9 cellular contexts compared by ENCODE assay signal in genomic region chr1:68230901-68231626, GRCh38. TPM values are rescaled to one million over a fixed set of nuclear protein-coding genes. Genes with fewer than 3 reads are reported as not detected.
DNase-seq lines count a peak whose midpoint lies in the region; ATAC-seq and TF ChIP-seq lines count a peak whose summit lies in the region.
"Had no signal": no experiment of that assay in that cellular context is flagged by ENCODE, and none has a peak within 500 bp of the region (broad histone marks: within the 10 kb centered on the region; RNA-seq: fewer than 3 reads in every experiment).

No MANE protein-coding gene starts in this region.

- H3K9me3 Mint-ChIP-seq in HFFc6 = no peaks in the 10 kb centered on the region
- H3K9me3 Mint-ChIP-seq in dendritic cell treated with granulocyte-macrophage colony-stimulating factor and Interleukin-4, amounts not matched to agents 40 ng/mL and 50 ng/mL, for 4 days = no peaks in the 10 kb centered on the region
- H3K9me3 Mint-ChIP-seq in natural killer cell treated with Interleukin-12 subunit alpha and Interleukin-12 subunit beta and Interleukin-15 and Interleukin-18, amount 100 ng/mL, for 72 hours = no peaks in the 10 kb centered on the region

- H3K27me3 ChIP-seq in vagina = no peaks in the 10 kb centered on the region

- H3K4me1 Mint-ChIP-seq in HFFc6 (ENCODE audit: low read depth) = peaks cover 35% of the 10 kb centered on the region
- peaks cover 39% of the 10 kb centered on the region for H3K4me1 Mint-ChIP-seq in dendritic cell treated with granulocyte-macrophage colony-stimulating factor and Interleukin-4, amounts not matched to agents 40 ng/mL and 50 ng/mL, for 4 days (ENCODE audit: low read depth)
- peaks cover 0 to 9% of the 10 kb centered on the region in 2 donors for H3K4me1 Mint-ChIP-seq in natural killer cell treated with Interleukin-12 subunit alpha and Interleukin-12 subunit beta and Interleukin-15 and Interleukin-18, amount 100 ng/mL, for 72 hours (ENCODE audit: low read depth in 2 of 2)

- H3K4me3 ChIP-seq in mesodermal cell (ENCODE audit: extremely low read depth, insufficient read depth, low read length, poor library complexity, severe bottlenecking) (peak overlapping the region; percentile 82), vagina (peak overlapping the region; percentile 73 to 87)
- H3K4me3 ChIP-seq: GM12878 had no signal

- WGBS in mesodermal cell (ENCODE audit: insufficient coverage in 2 of 2), 2 experiments = 1% methylated on average over 19 to 25 of the region's 62 CpGs

- H3K9me3 ChIP-seq in mesodermal cell (ENCODE audit: control insufficient read depth, low read length) (no peaks in the 10 kb centered on the region), vagina (no peaks in the 10 kb centered on the region)

- H3K27me3 Mint-ChIP-seq in HFFc6 (ENCODE audit: insufficient read depth) = peaks cover 4% of the 10 kb centered on the region; the same call in 1 of the 2 replicates
- peaks cover 40% of the 10 kb centered on the region for H3K27me3 Mint-ChIP-seq in dendritic cell treated with granulocyte-macrophage colony-stimulating factor and Interleukin-4, amounts not matched to agents 40 ng/mL and 50 ng/mL, for 4 days
- peaks cover 31 to 45% of the 10 kb centered on the region in 2 donors for H3K27me3 Mint-ChIP-seq in natural killer cell treated with Interleukin-12 subunit alpha and Interleukin-12 subunit beta and Interleukin-15 and Interleukin-18, amount 100 ng/mL, for 72 hours

- peak; percentile 11 for DNase-seq in A172 (ENCODE audit: low spot score)
- no peak for DNase-seq in HFFc6
- DNase-seq in vagina (ENCODE audit: extremely low spot score in 2 of 2) = no peak
- DNase-seq in natural killer cell treated with Interleukin-12 subunit alpha and Interleukin-12 subunit beta and Interleukin-15 and Interleukin-18, amount 100 ng/mL, for 72 hours (ENCODE audit: low spot score) = no peak
- no peak for DNase-seq in NCI-H128 (lab: John Stamatoyannopoulos, UW; ENCODE audit: unreplicated experiment)

- no peak for TF ChIP-seq POLR2A in vagina (IDR thresholded peaks at IDR 0.05)

- peak overlapping the region; percentile 78 for H3K27ac Mint-ChIP-seq in HFFc6
- peak overlapping the region; percentile 80 for H3K27ac Mint-ChIP-seq in dendritic cell treated with granulocyte-macrophage colony-stimulating factor and Interleukin-4, amounts not matched to agents 40 ng/mL and 50 ng/mL, for 4 days
- no peak overlapping the region for H3K27ac Mint-ChIP-seq in natural killer cell treated with Interleukin-12 subunit alpha and Interleukin-12 subunit beta and Interleukin-15 and Interleukin-18, amount 100 ng/mL, for 72 hours

- intact Hi-C loops in dendritic cell treated with granulocyte-macrophage colony-stimulating factor and Interleukin-4, amounts not matched to agents 40 ng/mL and 50 ng/mL, for 4 days (cut with micrococcal nuclease) = loop anchor here (5.0 kb wide), 1 partner anchor 41 kb away; no protein-coding TSS in a partner anchor
- intact Hi-C loops in vagina (cut with DNase I) = loop anchor here (10.0 kb wide), 1 partner anchor 114 kb away; no protein-coding TSS in a partner anchor

- H3K36me3 ChIP-seq in mesodermal cell (ENCODE audit: control insufficient read depth, insufficient read depth, low read length) = peaks cover 5% of the 10 kb centered on the region
- H3K36me3 ChIP-seq in vagina = no peaks in the 10 kb centered on the region

- H3K4me1 ChIP-seq in mesodermal cell (ENCODE audit: control insufficient read depth, insufficient read depth, low read length, poor library complexity, severe bottlenecking) (peaks cover 6% of the 10 kb centered on the region), vagina (peaks cover 46% of the 10 kb centered on the region)

- peak overlapping the region; percentile 93 for H3K4me3 Mint-ChIP-seq in HFFc6
- H3K4me3 Mint-ChIP-seq in dendritic cell treated with granulocyte-macrophage colony-stimulating factor and Interleukin-4, amounts not matched to agents 40 ng/mL and 50 ng/mL, for 4 days = peak overlapping the region; percentile 92
- H3K4me3 Mint-ChIP-seq in natural killer cell treated with Interleukin-12 subunit alpha and Interleukin-12 subunit beta and Interleukin-15 and Interleukin-18, amount 100 ng/mL, for 72 hours = no peak overlapping the region

- no peak for ATAC-seq in HG03108 (IDR thresholded peaks at IDR 0.05; ENCODE audit: unreplicated experiment)
- ATAC-seq in natural killer cell treated with Interleukin-12 subunit alpha and Interleukin-12 subunit beta and Interleukin-15 and Interleukin-18, amount 100 ng/mL, for 72 hours = no peak
- ATAC-seq: GM12878 had no signal

- TF ChIP-seq CTCF in HFFc6 (IDR thresholded peaks at IDR 0.05) (no peak), vagina (IDR thresholded peaks at IDR 0.05) (no peak)

- H3K27ac ChIP-seq in mesodermal cell (ENCODE audit: low read depth, low read length, severe bottlenecking) (no peak overlapping the region), vagina (peak overlapping the region; percentile 88)

- peaks cover 4% of the 10 kb centered on the region; the same call in 1 of the 2 replicates for H3K36me3 Mint-ChIP-seq in HFFc6 (ENCODE audit: low read depth)
- H3K36me3 Mint-ChIP-seq in dendritic cell treated with granulocyte-macrophage colony-stimulating factor and Interleukin-4, amounts not matched to agents 40 ng/mL and 50 ng/mL, for 4 days (ENCODE audit: low read depth) = peaks cover 7% of the 10 kb centered on the region
- peaks cover 4% of the 10 kb centered on the region for H3K36me3 Mint-ChIP-seq in natural killer cell treated with Interleukin-12 subunit alpha and Interleukin-12 subunit beta and Interleukin-15 and Interleukin-18, amount 100 ng/mL, for 72 hours

RNA-seq across cellular contexts. Expression of gene WLS, which starts 1.3 kb away (rescaled TPM):
- 32.3 and 49.4 TPM in 2 replicates for total RNA-seq in A172 (2014; rRNA removed; shearing (Covaris generic))
- 10 to 100 TPM; 39.4 to 52.0 (median 42.3) TPM for total RNA-seq in HFFc6 (2021; fragmentation: NEBNext Ultra II Directional; extraction: Animal tissue kit (Norgen Biotek cat#: 25700))
- 174 TPM for polyA plus RNA-seq in mesodermal cell (2013, experiment 1 of 2)
- polyA plus RNA-seq in mesodermal cell (2013, experiment 2 of 2) = 146 TPM
- 68.0 TPM for total RNA-seq in vagina
- total RNA-seq in natural killer cell treated with Interleukin-12 subunit alpha and Interleukin-12 subunit beta and Interleukin-15 and Interleukin-18, amount 100 ng/mL, for 72 hours = not detected

Comparison
In these comparisons a context has a peak if more than half of its experiments do, and no peak if none do; other contexts are left out.
1. H3K27ac Mint-ChIP-seq: peak in HFFc6 (single experiment) and dendritic cell treated with granulocyte-macrophage colony-stimulating factor and Interleukin-4, amounts not matched to agents 40 ng/mL and 50 ng/mL, for 4 days (single experiment); none in natural killer cell treated with Interleukin-12 subunit alpha and Interleukin-12 subunit beta and Interleukin-15 and Interleukin-18, amount 100 ng/mL, for 72 hours (0 of 2).
2. RNA of gene WLS, which starts 1.3 kb away (total RNA-seq): 68.0 TPM in vagina (single experiment), 39.4 to 52.0 TPM in HFFc6 and 32.3 to 49.4 TPM in A172; not detected in natural killer cell treated with Interleukin-12 subunit alpha and Interleukin-12 subunit beta and Interleukin-15 and Interleukin-18, amount 100 ng/mL, for 72 hours; every median in the first group is over 10 times any median in the second.